22 cellular contexts compared by ENCODE assay signal in the genomic region with DNA sequence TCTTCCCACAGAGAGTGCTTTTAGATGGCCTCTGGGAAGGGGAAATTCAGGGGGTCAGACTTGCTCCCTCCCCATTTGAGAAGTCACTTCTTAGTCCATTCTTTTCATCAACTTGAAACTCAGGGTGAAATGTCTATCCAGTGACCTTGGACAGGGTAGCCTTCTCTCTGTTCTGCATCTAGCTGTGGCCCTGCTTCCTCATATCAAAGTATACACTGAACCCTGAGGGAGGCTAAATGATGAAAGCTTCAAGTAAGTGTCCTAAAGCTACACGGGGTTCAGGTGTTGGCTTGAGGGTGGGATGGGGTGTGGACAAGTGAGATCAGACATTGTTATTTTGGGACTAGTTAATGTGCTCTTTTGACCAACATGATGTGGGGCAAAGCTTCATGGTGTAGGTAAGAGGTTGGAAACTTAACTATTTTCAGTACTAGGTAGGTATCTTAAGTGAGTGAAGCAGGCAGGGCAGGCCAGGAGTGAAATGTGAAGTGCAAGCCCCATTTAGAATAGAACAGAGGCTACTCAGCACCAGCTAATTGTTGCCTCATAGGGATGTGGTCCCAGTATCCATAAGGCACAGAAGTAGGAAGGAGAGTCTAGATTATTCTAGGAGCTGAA. TPM values are rescaled to one million over a fixed set of nuclear protein-coding genes. Genes with fewer than 3 reads are reported as not detected.
DNase-seq lines count a peak whose midpoint lies in the region; ATAC-seq and TF ChIP-seq lines count a peak whose summit lies in the region.
"Had no signal": no experiment of that assay in that cellular context is flagged by ENCODE, and none has a peak within 500 bp of the region (broad histone marks: within the 10 kb centered on the region; RNA-seq: fewer than 3 reads in every experiment).

No MANE protein-coding gene starts in this region.

- H2BK20ac ChIP-seq in H9 (ENCODE audit: low read depth, low read length, poor library complexity, severe bottlenecking) = no peak overlapping the region

- H3K56ac ChIP-seq in H9 (ENCODE audit: insufficient read length, low read depth, low read length) = no peak overlapping the region

- H3K27ac Mint-ChIP-seq in stimulated activated naive CD8-positive, alpha-beta T cell treated with anti-CD3 and anti-CD28 coated beads, Interleukin-15, Interleukin-2, amounts not matched to agents 100 ng/mL and 50 ng/mL, for 24 hours = peak overlapping the region; percentile 24
- peak overlapping the region; percentile 65 to 91 (median 80) for H3K27ac Mint-ChIP-seq in immature natural killer cell
- H3K27ac Mint-ChIP-seq in H9 = no peak overlapping the region
- H3K27ac Mint-ChIP-seq: HFFc6 had no signal

- no peak overlapping the region for H2BK12ac ChIP-seq in H9 (ENCODE audit: insufficient read length, low read depth, low read length)

- H3K36me3 Mint-ChIP-seq in stimulated activated naive CD8-positive, alpha-beta T cell treated with anti-CD3 and anti-CD28 coated beads, Interleukin-15, Interleukin-2, amounts not matched to agents 100 ng/mL and 50 ng/mL, for 24 hours (ENCODE audit: low read depth) = peaks cover 72% of the 10 kb centered on the region
- H3K36me3 Mint-ChIP-seq in immature natural killer cell = peaks cover 17 to 31% (median 26%) of the 10 kb centered on the region in 3 donors
- peaks cover 12 to 23% (median 21%) of the 10 kb centered on the region in 3 experiments for H3K36me3 Mint-ChIP-seq in H9 (ENCODE audit: insufficient read depth in 1 of 3, low read depth in 3 of 3)

- H3K27me3 Mint-ChIP-seq in stimulated activated naive CD8-positive, alpha-beta T cell treated with anti-CD3 and anti-CD28 coated beads, Interleukin-15, Interleukin-2, amounts not matched to agents 100 ng/mL and 50 ng/mL, for 24 hours = no peaks in the 10 kb centered on the region
- H3K27me3 Mint-ChIP-seq in immature natural killer cell (ENCODE audit: low read depth in 3 of 3) (peaks cover 0 to 2% (median 0%) of the 10 kb centered on the region in 3 donors), H9 (ENCODE audit: low read depth) (peaks cover 11% of the 10 kb centered on the region)

- no peak overlapping the region for H3K23ac ChIP-seq in H9 (ENCODE audit: insufficient read length, low read depth, low read length)

- peaks cover 58% of the 10 kb centered on the region for H3K4me1 Mint-ChIP-seq in stimulated activated naive CD8-positive, alpha-beta T cell treated with anti-CD3 and anti-CD28 coated beads, Interleukin-15, Interleukin-2, amounts not matched to agents 100 ng/mL and 50 ng/mL, for 24 hours (ENCODE audit: low read depth)
- H3K4me1 Mint-ChIP-seq in immature natural killer cell (peaks cover 40 to 52% of the 10 kb centered on the region in 2 donors), H9 (peaks cover 9 to 17% of the 10 kb centered on the region in 2 experiments)

- no peak overlapping the region for H2BK15ac ChIP-seq in H9 (ENCODE audit: low read depth, low read length)

- no CpG with 5 or more reads among the region's 1 CpG for WGBS in H9 (ENCODE audit: extremely low coverage, insufficient read length, low lambda C conversion rate)

- no peak overlapping the region for H2BK5ac ChIP-seq in H9 (ENCODE audit: insufficient read length, low read length)

- H3T11ph ChIP-seq in H9 (ENCODE audit: low read length) = no peak overlapping the region

- H4K8ac ChIP-seq in H9 (replicated peaks; ENCODE audit: insufficient read length, low read depth, low read length) = no peak overlapping the region

- no peaks in the 10 kb centered on the region for H3K79me2 ChIP-seq in OCI-LY1 (ENCODE audit: insufficient read depth, low read length)
- no peaks in the 10 kb centered on the region for H3K79me2 ChIP-seq in H9 (ENCODE audit: insufficient read depth, low read length)

- H3K4me1 ChIP-seq in OCI-LY1 (ENCODE audit: insufficient read depth, low read length, severe bottlenecking) (peaks cover 10% of the 10 kb centered on the region), H9 (ENCODE audit: insufficient read depth, low read length) (no peaks in the 10 kb centered on the region; the same call in 1 of the 2 replicates)
- H3K4me1 ChIP-seq: SJCRH30 had no signal

- no peaks in the 10 kb centered on the region for H3K79me1 ChIP-seq in H9 (ENCODE audit: insufficient read depth, low read depth, low read length, poor library complexity, severe bottlenecking)

- no peak overlapping the region for H3K14ac ChIP-seq in H9 (ENCODE audit: insufficient read depth, low read length)

- H3K4ac ChIP-seq in H9 (ENCODE audit: low read depth, low read length) = no peak overlapping the region

- H3F3A ChIP-seq in OCI-LY1 (ENCODE audit: insufficient read depth, low read length) = no peaks in the 10 kb centered on the region

- no peak overlapping the region for H4K5ac ChIP-seq in H9 (ENCODE audit: insufficient read length, low read depth, low read length)

- no peak overlapping the region for H3K18ac ChIP-seq in H9 (ENCODE audit: insufficient read length, low read depth, low read length)

- H3K4me3 Mint-ChIP-seq in stimulated activated naive CD8-positive, alpha-beta T cell treated with anti-CD3 and anti-CD28 coated beads, Interleukin-15, Interleukin-2, amounts not matched to agents 100 ng/mL and 50 ng/mL, for 24 hours = no peak overlapping the region
- peak overlapping the region in 1 of 5 donors; percentile 54 for H3K4me3 Mint-ChIP-seq in immature natural killer cell
- no peak overlapping the region for H3K4me3 Mint-ChIP-seq in H9
- H3K4me3 Mint-ChIP-seq: HFFc6 had no signal

- H3K27ac ChIP-seq in OCI-LY1 (ENCODE audit: low read depth, low read length, poor library complexity, severe bottlenecking) = peak overlapping the region; percentile 30
- no peak overlapping the region for H3K27ac ChIP-seq in H9 (ENCODE audit: insufficient read length, low read depth, low read length)
- H3K27ac ChIP-seq: SJCRH30 had no signal

- H3K9ac ChIP-seq in OCI-LY1 (ENCODE audit: low read length) (no peak overlapping the region), H9 (ENCODE audit: extremely low read depth, insufficient read length, low read length) (no peak overlapping the region)

- H3K36me3 ChIP-seq in OCI-LY1 (ENCODE audit: insufficient read depth, low read length) = peaks cover 20% of the 10 kb centered on the region
- H3K36me3 ChIP-seq: SJCRH30 had no signal

- H3K4me2 ChIP-seq in OCI-LY1 (ENCODE audit: low read length) = no peak overlapping the region
- H3K4me2 ChIP-seq in H9 (ENCODE audit: insufficient read depth, insufficient read length, low read length) = no peak overlapping the region

- no peak overlapping the region for H2BK120ac ChIP-seq in H9 (ENCODE audit: low read depth, low read length, poor library complexity, severe bottlenecking)

- no peak overlapping the region for H4K91ac ChIP-seq in H9 (ENCODE audit: insufficient read length, low read depth, low read length)

- TF ChIP-seq CTCF in OCI-LY1 (IDR thresholded peaks at IDR 0.05; ENCODE audit: low read length) = no peak
- TF ChIP-seq CTCF in H9 (conservative IDR thresholded peaks at IDR 0.05) = no peak

- H2AFZ ChIP-seq in OCI-LY1 (ENCODE audit: low read length) (no peak overlapping the region), H9 (ENCODE audit: low read length) (no peak overlapping the region)

- H2AK5ac ChIP-seq in H9 (ENCODE audit: insufficient read length, low read length) = no peak overlapping the region

- ATAC-seq in stimulated activated naive CD8-positive, alpha-beta T cell treated with anti-CD3 and anti-CD28 coated beads, Interleukin-15, Interleukin-2, amounts not matched to agents 100 U/mL and 50 U/mL, for 24 hours = no peak
- no peak for ATAC-seq in HG03280 (IDR thresholded peaks at IDR 0.05; ENCODE audit: unreplicated experiment)
- ATAC-seq: PC-3 had no signal

- H3K9me3 Mint-ChIP-seq in stimulated activated naive CD8-positive, alpha-beta T cell treated with anti-CD3 and anti-CD28 coated beads, Interleukin-15, Interleukin-2, amounts not matched to agents 100 ng/mL and 50 ng/mL, for 24 hours = peaks cover 29% of the 10 kb centered on the region
- H3K9me3 Mint-ChIP-seq in immature natural killer cell = peaks cover 2 to 13% (median 9%) of the 10 kb centered on the region in 6 donors
- peaks cover 33% of the 10 kb centered on the region in 2 experiments for H3K9me3 Mint-ChIP-seq in H9

- H3K9me2 ChIP-seq in OCI-LY1 (ENCODE audit: low read depth, low read length) = no peaks in the 10 kb centered on the region

- no peak overlapping the region for H3K4me3 ChIP-seq in OCI-LY1 (ENCODE audit: low read depth, low read length, poor library complexity, severe bottlenecking)
- H3K4me3 ChIP-seq: SJCRH30 had no signal

- H3K9me3 ChIP-seq in OCI-LY1 (ENCODE audit: low read length) = no peaks in the 10 kb centered on the region
- H3K9me3 ChIP-seq in H9 (ENCODE audit: control insufficient read depth, low read depth, low read length) = peaks cover 7% of the 10 kb centered on the region
- H3K9me3 ChIP-seq: SJCRH30 had no signal

- H4K20me1 ChIP-seq in OCI-LY1 (ENCODE audit: insufficient read depth, low read length) = no peaks in the 10 kb centered on the region
- no peaks in the 10 kb centered on the region for H4K20me1 ChIP-seq in H9 (ENCODE audit: control insufficient read depth, insufficient read depth, insufficient read length)

- no peak for DNase-seq in stimulated activated naive CD8-positive, alpha-beta T cell treated with anti-CD3 and anti-CD28 coated beads, Interleukin-15, Interleukin-2, amounts not matched to agents 100 U/mL and 50 U/mL, for 24 hours
- DNase-seq in immature natural killer cell (no peak), middle frontal gyrus (ENCODE audit: extremely low spot score, low spot score) (no peak), DMS153 (lab: John Stamatoyannopoulos, UW) (no peak), H9 (no peak)
- DNase-seq: ACHN, GF-D8, HFFc6, NCI-H1048, NCI-H1436 treated with DMSO at 0.1 percent for 48 hours, NCI-H2029 treated with DMSO at 0.1 percent for 48 hours, NCI-H2171 treated with DMSO at 0.1 percent for 48 hours, NCI-H446 treated with DMSO at 0.1 percent for 48 hours, NCI-H748 treated with DMSO at 0.1 percent for 48 hours, SJCRH30 had no signal

- no peaks in the 10 kb centered on the region for H3K23me2 ChIP-seq in H9 (ENCODE audit: insufficient read length, low read depth, low read length, poor library complexity, severe bottlenecking)

- H3K27me3 ChIP-seq in OCI-LY1 (ENCODE audit: insufficient read depth, low read length) (no peaks in the 10 kb centered on the region), H9 (ENCODE audit: insufficient read depth, low read length) (no peaks in the 10 kb centered on the region)
- H3K27me3 ChIP-seq: SJCRH30 had no signal

RNA-seq across cellular contexts. Expression of a gene that starts 41.0 kb away (rescaled TPM):
- 100 to 1,000 TPM; 105 to 210 (median 125) TPM for polyA plus RNA-seq in immature natural killer cell
- total RNA-seq in H9 (2021) = not detected in 2 replicates
- total RNA-seq: Daoy, H1, HFFc6, MCF 10A, PC-3, SJCRH30 had no signal
- polyA plus RNA-seq: H1 had no signal

Comparison
In these comparisons a context has a peak if more than half of its experiments do, and no peak if none do; other contexts are left out.
1. H3K27ac Mint-ChIP-seq: peak in stimulated activated naive CD8-positive, alpha-beta T cell treated with anti-CD3 and anti-CD28 coated beads, Interleukin-15, Interleukin-2, amounts not matched to agents 100 ng/mL and 50 ng/mL, for 24 hours (single experiment) and immature natural killer cell (6 of 6); none in H9 (0 of 3).